9 cellular contexts compared by ENCODE assay signal in genomic region chr11:18615628-18616392, GRCh38. TPM values are rescaled to one million over a fixed set of nuclear protein-coding genes. Genes with fewer than 3 reads are reported as not detected.
DNase-seq lines count a peak whose midpoint lies in the region; ATAC-seq and TF ChIP-seq lines count a peak whose summit lies in the region.
"Had no signal": no experiment of that assay in that cellular context is flagged by ENCODE, and none has a peak within 500 bp of the region (broad histone marks: within the 10 kb centered on the region; RNA-seq: fewer than 3 reads in every experiment).

No MANE protein-coding gene starts in this region.

- H3K9me3 ChIP-seq in OCI-LY3 (ENCODE audit: insufficient read depth, low read length) (no peaks in the 10 kb centered on the region), upper lobe of left lung (no peaks in the 10 kb centered on the region)
- H3K9me3 ChIP-seq: lower lobe of right lung had no signal

- H3K4me1 Mint-ChIP-seq in natural killer cell: peaks cover 30 to 43% of the 10 kb centered on the region in 2 donors

- peak overlapping the region; percentile 85 for H3K27ac ChIP-seq in OCI-LY3 (ENCODE audit: low read length)
- H3K27ac ChIP-seq in upper lobe of left lung: no peak overlapping the region
- H3K27ac ChIP-seq: lower lobe of right lung had no signal

- peaks cover 27% of the 10 kb centered on the region for H3K79me2 ChIP-seq in OCI-LY3 (ENCODE audit: low read length)

- H3K4me3 Mint-ChIP-seq in natural killer cell: peak overlapping the region; percentile 90

- intact Hi-C loops in natural killer cell (cut with micrococcal nuclease): no loop called here
- intact Hi-C loops in Right ventricle myocardium superior (cut with DNase I): no loop called here

- no peak for TF ChIP-seq EP300 in upper lobe of left lung (IDR thresholded peaks at IDR 0.05)

- peak overlapping the region; percentile 79 for H3K4me2 ChIP-seq in OCI-LY3 (ENCODE audit: low read length)

- peaks cover 27% of the 10 kb centered on the region for H3K27me3 ChIP-seq in OCI-LY3 (ENCODE audit: low read depth, low read length)
- no peaks in the 10 kb centered on the region for H3K27me3 ChIP-seq in upper lobe of left lung

- no peak overlapping the region for H2AFZ ChIP-seq in OCI-LY3 (ENCODE audit: low read depth, low read length)

- peak overlapping the region; percentile 52 for H3K4me3 ChIP-seq in OCI-LY3 (ENCODE audit: low read length)
- no peak overlapping the region for H3K4me3 ChIP-seq in upper lobe of left lung
- H3K4me3 ChIP-seq: lower lobe of right lung had no signal

- H3K36me3 ChIP-seq in OCI-LY3 (replicated peaks; ENCODE audit: low read depth, low read length) (peaks cover 28% of the 10 kb centered on the region), upper lobe of left lung (peaks cover 11 to 50% (median 34%) of the 10 kb centered on the region in 4 donors)

- H3K27me3 Mint-ChIP-seq in natural killer cell (ENCODE audit: low read depth in 2 of 2): no peaks in the 10 kb centered on the region

- 80 to 86% methylated on average over 11 of the region's 11 CpGs for WGBS in upper lobe of left lung, 2 donors

- no peak for TF ChIP-seq POLR2A in upper lobe of left lung (IDR thresholded peaks at IDR 0.05)

- H3K27ac Mint-ChIP-seq in natural killer cell: peak overlapping the region in 1 of 2 donors; percentile 90

- ATAC-seq in GM19035 (IDR thresholded peaks at IDR 0.05; ENCODE audit: unreplicated experiment): peak; percentile 94
- peak; percentile 93 for ATAC-seq in HG02840 (IDR thresholded peaks at IDR 0.05; ENCODE audit: low FRiP score, unreplicated experiment)
- peak in 1 of 3 donors; percentile 37 for ATAC-seq in natural killer cell
- no peak for ATAC-seq in upper lobe of left lung (ENCODE audit: low FRiP score in 2 of 2)
- no peak for ATAC-seq in Right ventricle myocardium superior (ENCODE audit: poor library complexity)

- H4K20me1 ChIP-seq in OCI-LY3 (ENCODE audit: insufficient read depth, low read length): peaks cover 66% of the 10 kb centered on the region

- no peaks in the 10 kb centered on the region for H3K9me3 Mint-ChIP-seq in natural killer cell

- peaks cover 36% of the 10 kb centered on the region for H3K4me1 ChIP-seq in OCI-LY3 (ENCODE audit: low read length)
- H3K4me1 ChIP-seq in upper lobe of left lung: peaks cover 13 to 22% (median 16%) of the 10 kb centered on the region in 4 donors

- no peak for TF ChIP-seq CTCF in OCI-LY3 (IDR thresholded peaks at IDR 0.05; ENCODE audit: low read depth, low read length)
- no peak for TF ChIP-seq CTCF in natural killer cell (IDR thresholded peaks at IDR 0.05)
- no peak for TF ChIP-seq CTCF in upper lobe of left lung (IDR thresholded peaks at IDR 0.05)

- DNase-seq in natural killer cell (no peak), foreskin melanocyte (no peak), upper lobe of left lung (no peak), amniotic stem cell (lab: John Stamatoyannopoulos, UW) (no peak), Right ventricle myocardium superior (no peak)
- DNase-seq: lower lobe of right lung had no signal

- H3K9ac ChIP-seq in OCI-LY3 (ENCODE audit: low read length): peak overlapping the region; percentile 22; the same call in 1 of the 2 replicates

- H3K36me3 Mint-ChIP-seq in natural killer cell: peaks cover 14% of the 10 kb centered on the region

RNA-seq across cellular contexts. Expression of gene MISFA, which starts 16.2 kb away (rescaled TPM):
- total RNA-seq in natural killer cell: 1 to 10 TPM; 2.2 to 3.5 (median 2.2) TPM
- total RNA-seq in upper lobe of left lung: 1 to 10 TPM in 3 of 6 donors, under 1 TPM in 1, not detected in 2; 0.76 to 6.0 (median 1.8) TPM
- 13.3 TPM for total RNA-seq in Right ventricle myocardium superior

RNA-seq across cellular contexts. Expression of gene SPTY2D1, which starts 18.3 kb away (rescaled TPM):
- total RNA-seq in natural killer cell: 10 to 100 TPM; 58.6 to 62.5 (median 62.0) TPM
- 10 to 100 TPM in 5 of 6 donors, 1 to 10 TPM in 1; 10.0 to 25.5 (median 18.6) TPM for total RNA-seq in upper lobe of left lung
- 8.2 TPM for total RNA-seq in Right ventricle myocardium superior

RNA-seq across cellular contexts. Expression of gene UEVLD, which starts 27.3 kb away (rescaled TPM):
- 10 to 100 TPM; 13.6 to 17.8 (median 15.6) TPM for total RNA-seq in natural killer cell
- 10 to 100 TPM; 10.3 to 26.0 (median 19.1) TPM for total RNA-seq in upper lobe of left lung
- 19.3 TPM for total RNA-seq in Right ventricle myocardium superior

Comparison
In these comparisons a context has a peak if more than half of its experiments do, and no peak if none do; other contexts are left out.
1. ATAC-seq: peak in GM19035 (single experiment) and HG02840 (single experiment); none in upper lobe of left lung (0 of 2) and Right ventricle myocardium superior (single experiment).